22 cellular contexts compared by ENCODE assay signal in the genomic region with DNA sequence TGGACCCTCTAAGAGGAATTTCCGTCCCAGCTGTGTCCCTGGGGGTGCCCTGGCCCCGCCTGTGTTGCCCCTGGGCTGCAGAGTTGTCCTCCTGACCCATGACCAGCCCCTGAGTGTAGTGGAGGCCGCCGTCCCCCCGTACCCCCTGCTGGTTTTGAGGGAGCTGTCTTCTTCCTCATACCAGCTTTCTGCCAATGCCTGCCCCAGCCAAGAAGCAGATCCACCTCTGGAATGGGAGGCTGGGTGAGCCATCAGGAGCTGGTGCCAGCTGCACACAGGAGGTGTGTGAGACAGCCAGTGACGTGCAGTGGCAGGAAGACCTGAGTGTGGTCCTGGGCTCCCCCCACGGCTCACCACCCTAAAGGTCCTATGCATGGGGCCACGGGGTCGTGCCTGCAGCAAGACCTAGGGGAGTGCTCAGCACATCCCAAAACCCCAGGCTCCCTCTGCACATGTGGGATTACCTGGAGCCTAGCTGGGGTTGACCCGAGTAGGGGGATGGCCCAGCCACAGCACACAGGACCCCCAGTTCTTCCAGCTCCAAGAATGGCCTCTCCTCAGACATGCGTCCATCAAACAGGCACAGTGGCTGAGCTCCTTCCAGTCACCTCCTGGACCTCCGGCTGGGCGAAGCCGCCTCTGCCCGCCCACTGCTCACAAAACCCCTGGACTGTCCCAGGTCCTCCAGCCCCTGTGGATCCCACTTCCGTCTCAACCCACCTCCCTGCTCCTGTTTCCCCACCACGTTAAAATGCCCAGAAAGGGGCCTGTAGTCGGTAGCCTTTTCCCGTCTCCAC.
"Had no signal": no experiment of that assay in that cellular context is flagged by ENCODE, and none has a peak within 500 bp of the region (broad histone marks: within the 10 kb centered on the region; RNA-seq: fewer than 3 reads in every experiment).

No MANE protein-coding gene starts in this region.

- H3K27ac Mint-ChIP-seq: activated CD8-positive, alpha-beta T cell treated with anti-CD3 and anti-CD28 coated beads, Interleukin-2, amount 10 ng/mL, durations not matched to agents 7 days and 5 days; activated naive CD8-positive, alpha-beta T cell treated with anti-CD3 and anti-CD28 coated beads, Interleukin-2, amount 10 ng/mL, durations not matched to agents 7 days and 5 days; T-helper 1 cell treated with Interleukin-12 subunit alpha and Interleukin-12 subunit beta and Interleukin-4 antibody, amounts not matched to agents 30 μg/mL and 1 μg/mL, for 36 hours; WTC11 had no signal

- ATAC-seq: activated CD8-positive, alpha-beta T cell treated with anti-CD3 and anti-CD28 coated beads, Interleukin-2, amount 10 ng/mL, durations not matched to agents 7 days and 5 days; WTC11 had no signal

- H3K36me3 Mint-ChIP-seq: activated naive CD8-positive, alpha-beta T cell treated with anti-CD3 and anti-CD28 coated beads, Interleukin-2, amount 10 ng/mL, durations not matched to agents 7 days and 5 days; WTC11 had no signal

- H3K4me1 Mint-ChIP-seq: activated naive CD8-positive, alpha-beta T cell treated with anti-CD3 and anti-CD28 coated beads, Interleukin-2, amount 10 ng/mL, durations not matched to agents 7 days and 5 days; WTC11 had no signal

- H3K4me3 Mint-ChIP-seq: activated CD8-positive, alpha-beta T cell treated with anti-CD3 and anti-CD28 coated beads, Interleukin-2, amount 10 ng/mL, durations not matched to agents 7 days and 5 days; activated naive CD8-positive, alpha-beta T cell treated with anti-CD3 and anti-CD28 coated beads, Interleukin-2, amount 10 ng/mL, durations not matched to agents 7 days and 5 days; T-helper 1 cell treated with Interleukin-12 subunit alpha and Interleukin-12 subunit beta and Interleukin-4 antibody, amounts not matched to agents 30 μg/mL and 1 μg/mL, for 36 hours; WTC11 had no signal

- DNase-seq: activated CD4-positive, alpha-beta T cell treated with anti-CD3 and anti-CD28 coated beads for 48 hours; activated CD4-positive, alpha-beta T cell treated with anti-CD3 and anti-CD28 coated beads, Interleukin-2, amount 50 U/mL, for 4 hours; activated CD4-positive, CD25-positive, alpha-beta regulatory T cell treated with anti-CD3 and anti-CD28 coated beads, Interleukin-2, amount 50 U/mL, for 72 hours; activated CD8-positive, alpha-beta memory T cell treated with anti-CD3 and anti-CD28 coated beads, Interleukin-2, amount 50 U/mL, for 48 hours; activated CD8-positive, alpha-beta T cell treated with anti-CD3 and anti-CD28 coated beads, Interleukin-2, amount 10 ng/mL, durations not matched to agents 7 days and 5 days; activated naive CD4-positive, alpha-beta T cell treated with anti-CD3 and anti-CD28 coated beads, Interleukin-2, amount 50 U/mL, for 16 hours; activated naive CD8-positive, alpha-beta T cell treated with anti-CD3 and anti-CD28 coated beads, Interleukin-2, amount 10 ng/mL, durations not matched to agents 7 days and 5 days; activated T-cell treated with anti-CD3 and anti-CD28 coated beads, Interleukin-2, amount 50 U/mL, for 1 hour; adrenal gland; anterior cingulate cortex; MM.1S; NCI-H1105; NCI-H1436; NCI-H1694 treated with DMSO at 0.1 percent for 48 hours; NCI-H2029 treated with DMSO at 0.1 percent for 48 hours; NCI-H524; SHP77 had no signal

- H3K27me3 ChIP-seq: adrenal gland, Peyer's patch, SJSA1 had no signal

- H3K4me3 ChIP-seq: adrenal gland, Peyer's patch, SJSA1 had no signal

- H3K9me3 Mint-ChIP-seq: activated naive CD8-positive, alpha-beta T cell treated with anti-CD3 and anti-CD28 coated beads, Interleukin-2, amount 10 ng/mL, durations not matched to agents 7 days and 5 days; T-helper 1 cell treated with Interleukin-12 subunit alpha and Interleukin-12 subunit beta and Interleukin-4 antibody, amounts not matched to agents 30 μg/mL and 1 μg/mL, for 36 hours had no signal

- H3K9me3 ChIP-seq: adrenal gland, Peyer's patch had no signal

- H3K36me3 ChIP-seq: adrenal gland, Peyer's patch, SJSA1 had no signal

- H3K4me1 ChIP-seq: adrenal gland, Peyer's patch, SJSA1 had no signal

- H3K27ac ChIP-seq: adrenal gland, Peyer's patch, RWPE1, SJSA1 had no signal
